ENCODE assay signal across 20 cellular contexts in genomic region chr9:96554326-96554725, GRCh38.
DNase-seq lines count a peak whose midpoint lies in the region; ATAC-seq and TF ChIP-seq lines count a peak whose summit lies in the region.
"Had no signal": no experiment of that assay in that cellular context is flagged by ENCODE, and none has a peak within 500 bp of the region (broad histone marks: within the 10 kb centered on the region; RNA-seq: fewer than 3 reads in every experiment).

No MANE protein-coding gene starts in this region.

- H3K36me3 Mint-ChIP-seq in activated naive CD8-positive, alpha-beta T cell treated with anti-CD3 and anti-CD28 coated beads, Interleukin-2, amount 50 U/mL, for 24 hours (ENCODE audit: low read depth) = no peaks in the 10 kb centered on the region
- peaks cover 3% of the 10 kb centered on the region for H3K36me3 Mint-ChIP-seq in activated naive CD8-positive, alpha-beta T cell treated with anti-CD3 and anti-CD28 coated beads for 36 hours
- peaks cover 1% of the 10 kb centered on the region for H3K36me3 Mint-ChIP-seq in activated T-helper 1 cell treated with anti-CD3 and anti-CD28 coated beads, Interleukin-12 subunit alpha, Interleukin-12 subunit beta, Interleukin-2, Interleukin-4 antibody, amounts not matched to agents 30 ng/mL and 10 ng/mL and 1 ng/mL, durations not matched to agents 14 hours and 24 hours and 36 hours (ENCODE audit: low read depth)
- H3K36me3 Mint-ChIP-seq in activated CD8-positive, alpha-beta T cell treated with anti-CD3 and anti-CD28 coated beads for 36 hours (ENCODE audit: low read depth) = no peaks in the 10 kb centered on the region

- CTCF ChIA-PET in activated CD8-positive, alpha-beta T cell treated with anti-CD3 and anti-CD28 coated beads for 36 hours (lab: Charles Lee) = no interaction called here

- H3K79me2 ChIP-seq in fibroblast of lung (ENCODE audit: control insufficient read depth, insufficient read depth, low read length) = no peaks in the 10 kb centered on the region

- peaks cover 63% of the 10 kb centered on the region for H3K4me1 Mint-ChIP-seq in activated naive CD8-positive, alpha-beta T cell treated with anti-CD3 and anti-CD28 coated beads, Interleukin-2, amount 50 U/mL, for 24 hours
- H3K4me1 Mint-ChIP-seq in activated naive CD8-positive, alpha-beta T cell treated with anti-CD3 and anti-CD28 coated beads for 36 hours = peaks cover 39% of the 10 kb centered on the region
- peaks cover 39% of the 10 kb centered on the region for H3K4me1 Mint-ChIP-seq in activated T-helper 1 cell treated with anti-CD3 and anti-CD28 coated beads, Interleukin-12 subunit alpha, Interleukin-12 subunit beta, Interleukin-2, Interleukin-4 antibody, amounts not matched to agents 30 ng/mL and 10 ng/mL and 1 ng/mL, durations not matched to agents 14 hours and 24 hours and 36 hours (ENCODE audit: low read depth)
- H3K4me1 Mint-ChIP-seq in activated CD8-positive, alpha-beta T cell treated with anti-CD3 and anti-CD28 coated beads for 36 hours (ENCODE audit: low read depth) = peaks cover 31% of the 10 kb centered on the region

- TF ChIP-seq CTCF in fibroblast of lung (conservative IDR thresholded peaks at IDR 0.05 in 1 of 2, IDR thresholded peaks at IDR 0.05 in 1 of 2; ENCODE audit: low read depth in 1 of 2, low read length in 2 of 2) = no peak
- no peak for TF ChIP-seq CTCF in thoracic aorta (IDR thresholded peaks at IDR 0.05)
- TF ChIP-seq CTCF in foreskin keratinocyte (conservative IDR thresholded peaks at IDR 0.05) = no peak
- TF ChIP-seq CTCF in GM20000 (IDR thresholded peaks at IDR 0.05; ENCODE audit: extremely low read depth, missing control alignments) = no peak
- no peak for TF ChIP-seq CTCF in activated CD8-positive, alpha-beta T cell treated with anti-CD3 and anti-CD28 coated beads for 36 hours (IDR thresholded peaks at IDR 0.05)

- no peaks in the 10 kb centered on the region for H3K27me3 Mint-ChIP-seq in activated naive CD8-positive, alpha-beta T cell treated with anti-CD3 and anti-CD28 coated beads, Interleukin-2, amount 50 U/mL, for 24 hours
- H3K27me3 Mint-ChIP-seq in activated naive CD8-positive, alpha-beta T cell treated with anti-CD3 and anti-CD28 coated beads for 36 hours = no peaks in the 10 kb centered on the region
- peaks cover 5% of the 10 kb centered on the region for H3K27me3 Mint-ChIP-seq in activated T-helper 1 cell treated with anti-CD3 and anti-CD28 coated beads, Interleukin-12 subunit alpha, Interleukin-12 subunit beta, Interleukin-2, Interleukin-4 antibody, amounts not matched to agents 30 ng/mL and 10 ng/mL and 1 ng/mL, durations not matched to agents 14 hours and 24 hours and 36 hours (ENCODE audit: insufficient read depth)
- H3K27me3 Mint-ChIP-seq in activated CD8-positive, alpha-beta T cell treated with anti-CD3 and anti-CD28 coated beads for 36 hours = no peaks in the 10 kb centered on the region

- H3K36me3 ChIP-seq in fibroblast of lung (ENCODE audit: control insufficient read depth, insufficient read depth, low read length) (no peaks in the 10 kb centered on the region), thoracic aorta (no peaks in the 10 kb centered on the region)
- H3K36me3 ChIP-seq: sigmoid colon had no signal

- no peak for ATAC-seq in activated naive CD8-positive, alpha-beta T cell treated with anti-CD3 and anti-CD28 coated beads, Interleukin-2, amount 50 U/mL, for 24 hours
- ATAC-seq in thoracic aorta (ENCODE audit: insufficient number of reproducible peaks, low FRiP score, low read depth) (no peak), foreskin keratinocyte (no peak)
- no peak for ATAC-seq in activated CD8-positive, alpha-beta T cell treated with anti-CD3 and anti-CD28 coated beads for 36 hours
- ATAC-seq: HCT116, upper lobe of right lung had no signal

- H3K27ac ChIP-seq in fibroblast of lung (ENCODE audit: insufficient read depth, low read length) (peak overlapping the region; percentile 75), thoracic aorta (peak overlapping the region; percentile 83 to 91), foreskin keratinocyte (no peak overlapping the region)
- H3K27ac ChIP-seq: upper lobe of right lung had no signal

- POLR2A ChIA-PET in activated CD8-positive, alpha-beta T cell treated with anti-CD3 and anti-CD28 coated beads for 36 hours (lab: Charles Lee) = no interaction called here

- H3K9me3 Mint-ChIP-seq in activated naive CD8-positive, alpha-beta T cell treated with anti-CD3 and anti-CD28 coated beads, Interleukin-2, amount 50 U/mL, for 24 hours = no peaks in the 10 kb centered on the region
- no peaks in the 10 kb centered on the region for H3K9me3 Mint-ChIP-seq in activated naive CD8-positive, alpha-beta T cell treated with anti-CD3 and anti-CD28 coated beads for 36 hours
- H3K9me3 Mint-ChIP-seq in activated T-helper 1 cell treated with anti-CD3 and anti-CD28 coated beads, Interleukin-12 subunit alpha, Interleukin-12 subunit beta, Interleukin-2, Interleukin-4 antibody, amounts not matched to agents 30 ng/mL and 10 ng/mL and 1 ng/mL, durations not matched to agents 14 hours and 24 hours and 36 hours = no peaks in the 10 kb centered on the region
- no peaks in the 10 kb centered on the region for H3K9me3 Mint-ChIP-seq in activated CD8-positive, alpha-beta T cell treated with anti-CD3 and anti-CD28 coated beads for 36 hours
- H3K9me3 Mint-ChIP-seq: CD4-positive, CD25-positive, alpha-beta regulatory T cell had no signal

- H3K27me3 ChIP-seq in fibroblast of lung (ENCODE audit: control insufficient read depth, insufficient read depth, low read length) (no peaks in the 10 kb centered on the region), thoracic aorta (replicated peaks; ENCODE audit: insufficient read depth) (no peaks in the 10 kb centered on the region), foreskin keratinocyte (no peaks in the 10 kb centered on the region)
- H3K27me3 ChIP-seq: sigmoid colon, upper lobe of right lung had no signal

- no peak for DNase-seq in activated naive CD8-positive, alpha-beta T cell treated with anti-CD3 and anti-CD28 coated beads, Interleukin-2, amount 50 U/mL, for 24 hours
- DNase-seq in activated naive CD8-positive, alpha-beta T cell treated with anti-CD3 and anti-CD28 coated beads for 36 hours = no peak
- DNase-seq in activated T-helper 1 cell treated with anti-CD3 and anti-CD28 coated beads, Interleukin-12 subunit alpha, Interleukin-12 subunit beta, Interleukin-2, Interleukin-4 antibody, amounts not matched to agents 30 ng/mL and 10 ng/mL and 1 ng/mL, durations not matched to agents 14 hours and 24 hours and 36 hours (ENCODE audit: low spot score) = no peak
- DNase-seq in fibroblast of lung (ENCODE audit: low read depth in 2 of 2) (peak; percentile 8 to 73), thoracic aorta (ENCODE audit: low spot score) (no peak), foreskin keratinocyte (no peak), GM20000 (ENCODE audit: low spot score) (no peak)
- DNase-seq in activated CD8-positive, alpha-beta T cell treated with anti-CD3 and anti-CD28 coated beads for 36 hours = no peak
- DNase-seq: activated CD4-positive, alpha-beta T cell treated with anti-CD3 and anti-CD28 coated beads for 4 hours; CD4-positive, CD25-positive, alpha-beta regulatory T cell; head of caudate nucleus; islet precursor cell; NCI-H2171 treated with DMSO at 0.1 percent for 48 hours; NK-92 treated with Interleukin-12 subunit alpha and Interleukin-12 subunit beta, amount 100 ng/mL, for 24 hours; SHP77 treated with DMSO at 0.1 percent for 48 hours; sigmoid colon; stimulated activated CD4-positive, alpha-beta T cell treated with anti-CD3 and anti-CD28 coated beads, Interleukin-4, amount 100 ng/mL, for 4 hours; T1000; upper lobe of right lung had no signal

- no peaks in the 10 kb centered on the region for H3K9me3 ChIP-seq in fibroblast of lung (ENCODE audit: control insufficient read depth, insufficient read depth, low read depth, low read length)
- no peaks in the 10 kb centered on the region for H3K9me3 ChIP-seq in thoracic aorta
- H3K9me3 ChIP-seq: sigmoid colon, upper lobe of right lung had no signal

- no peak overlapping the region for H3K4me3 Mint-ChIP-seq in activated naive CD8-positive, alpha-beta T cell treated with anti-CD3 and anti-CD28 coated beads, Interleukin-2, amount 50 U/mL, for 24 hours
- H3K4me3 Mint-ChIP-seq in activated naive CD8-positive, alpha-beta T cell treated with anti-CD3 and anti-CD28 coated beads for 36 hours = no peak overlapping the region
- H3K4me3 Mint-ChIP-seq in activated T-helper 1 cell treated with anti-CD3 and anti-CD28 coated beads, Interleukin-12 subunit alpha, Interleukin-12 subunit beta, Interleukin-2, Interleukin-4 antibody, amounts not matched to agents 30 ng/mL and 10 ng/mL and 1 ng/mL, durations not matched to agents 14 hours and 24 hours and 36 hours = peak overlapping the region; percentile 5
- H3K4me3 Mint-ChIP-seq in activated CD8-positive, alpha-beta T cell treated with anti-CD3 and anti-CD28 coated beads for 36 hours = no peak overlapping the region
- H3K4me3 Mint-ChIP-seq: CD4-positive, CD25-positive, alpha-beta regulatory T cell had no signal

- H3K4me3 ChIP-seq in fibroblast of lung (replicated peaks in 1 of 4; ENCODE audit: control extremely low read depth in 1 of 4, insufficient read depth in 1 of 4, low read depth in 3 of 4, low read length in 4 of 4) (no peak overlapping the region), thoracic aorta (no peak overlapping the region)
- H3K4me3 ChIP-seq: sigmoid colon, upper lobe of right lung had no signal

- H3K27ac Mint-ChIP-seq in activated naive CD8-positive, alpha-beta T cell treated with anti-CD3 and anti-CD28 coated beads, Interleukin-2, amount 50 U/mL, for 24 hours = peak overlapping the region; percentile 67
- H3K27ac Mint-ChIP-seq in activated naive CD8-positive, alpha-beta T cell treated with anti-CD3 and anti-CD28 coated beads for 36 hours = no peak overlapping the region
- peak overlapping the region; percentile 61 for H3K27ac Mint-ChIP-seq in activated T-helper 1 cell treated with anti-CD3 and anti-CD28 coated beads, Interleukin-12 subunit alpha, Interleukin-12 subunit beta, Interleukin-2, Interleukin-4 antibody, amounts not matched to agents 30 ng/mL and 10 ng/mL and 1 ng/mL, durations not matched to agents 14 hours and 24 hours and 36 hours
- no peak overlapping the region for H3K27ac Mint-ChIP-seq in activated CD8-positive, alpha-beta T cell treated with anti-CD3 and anti-CD28 coated beads for 36 hours
- H3K27ac Mint-ChIP-seq: CD4-positive, CD25-positive, alpha-beta regulatory T cell had no signal

- H2AFZ ChIP-seq in fibroblast of lung (ENCODE audit: low read length) = no peak overlapping the region

- no peaks in the 10 kb centered on the region for H4K20me1 ChIP-seq in fibroblast of lung (ENCODE audit: control insufficient read depth, extremely low read depth, insufficient read depth, low read length)

- peaks cover 24% of the 10 kb centered on the region for H3K4me1 ChIP-seq in fibroblast of lung (ENCODE audit: control insufficient read depth, extremely low read depth, insufficient read depth, low read length)
- H3K4me1 ChIP-seq in thoracic aorta (ENCODE audit: control insufficient read depth in 1 of 2, low read depth in 2 of 2) = peaks cover 23 to 67% of the 10 kb centered on the region in 2 donors
- H3K4me1 ChIP-seq in foreskin keratinocyte = peaks cover 5% of the 10 kb centered on the region
- H3K4me1 ChIP-seq: sigmoid colon had no signal

- H3K9ac ChIP-seq in fibroblast of lung (ENCODE audit: insufficient read depth, low read length) = no peak overlapping the region

- intact Hi-C loops in activated T-helper 1 cell treated with anti-CD3 and anti-CD28 coated beads, Interleukin-12 subunit alpha, Interleukin-12 subunit beta, Interleukin-2, Interleukin-4 antibody, amounts not matched to agents 30 ng/mL and 10 ng/mL and 1 ng/mL, durations not matched to agents 14 hours and 24 hours and 36 hours (cut with micrococcal nuclease) = loop anchor here (1.0 to 5.0 kb wide), 3 partner anchors 12 to 102 kb away; partner anchors contain the start of gene HABP4
- intact Hi-C loops in activated CD8-positive, alpha-beta T cell treated with anti-CD3 and anti-CD28 coated beads for 36 hours (cut with micrococcal nuclease) = no loop called here

- H3K4me2 ChIP-seq in fibroblast of lung (ENCODE audit: extremely low read depth, insufficient read depth, low read length) = no peak overlapping the region

Comparison
In these comparisons a context has a peak if more than half of its experiments do, and no peak if none do; other contexts are left out.
1. H3K27ac Mint-ChIP-seq: peak in activated naive CD8-positive, alpha-beta T cell treated with anti-CD3 and anti-CD28 coated beads, Interleukin-2, amount 50 U/mL, for 24 hours (single experiment) and activated T-helper 1 cell treated with anti-CD3 and anti-CD28 coated beads, Interleukin-12 subunit alpha, Interleukin-12 subunit beta, Interleukin-2, Interleukin-4 antibody, amounts not matched to agents 30 ng/mL and 10 ng/mL and 1 ng/mL, durations not matched to agents 14 hours and 24 hours and 36 hours (single experiment); none in activated naive CD8-positive, alpha-beta T cell treated with anti-CD3 and anti-CD28 coated beads for 36 hours (single experiment) and activated CD8-positive, alpha-beta T cell treated with anti-CD3 and anti-CD28 coated beads for 36 hours (single experiment).
2. DNase-seq: peak in fibroblast of lung (2 of 2); none in activated naive CD8-positive, alpha-beta T cell treated with anti-CD3 and anti-CD28 coated beads, Interleukin-2, amount 50 U/mL, for 24 hours (single experiment), activated naive CD8-positive, alpha-beta T cell treated with anti-CD3 and anti-CD28 coated beads for 36 hours (single experiment), activated T-helper 1 cell treated with anti-CD3 and anti-CD28 coated beads, Interleukin-12 subunit alpha, Interleukin-12 subunit beta, Interleukin-2, Interleukin-4 antibody, amounts not matched to agents 30 ng/mL and 10 ng/mL and 1 ng/mL, durations not matched to agents 14 hours and 24 hours and 36 hours (single experiment), thoracic aorta (single experiment), foreskin keratinocyte (0 of 2), GM20000 (single experiment) and activated CD8-positive, alpha-beta T cell treated with anti-CD3 and anti-CD28 coated beads for 36 hours (single experiment).